ENCODE assay signal across 30 cellular contexts in genomic region chr15:69824877-69825406, GRCh38.
"Had no signal": no experiment of that assay in that cellular context is flagged by ENCODE, and none has a peak within 500 bp of the region (broad histone marks: within the 10 kb centered on the region; RNA-seq: fewer than 3 reads in every experiment).

No MANE protein-coding gene starts in this region.

- H3K4me3 Mint-ChIP-seq: activated B cell treated with CpG ODN at 0.5 μM for 24 hours; activated CD8-positive, alpha-beta T cell treated with anti-CD3 and anti-CD28 coated beads for 36 hours; activated naive CD8-positive, alpha-beta T cell; activated T-cell treated with anti-CD3 and anti-CD28 coated beads, Interleukin-2, amount 50 U/mL, for 4 hours; activated T-helper 17 cell treated with anti-CD3 and anti-CD28 coated beads, Interleukin-2, amount 50 U/mL, for 72 hours; effector memory CD8-positive, alpha-beta T cell had no signal

- H3K4me3 ChIP-seq: esophagus muscularis mucosa had no signal

- H3K9me3 Mint-ChIP-seq: activated B cell treated with CpG ODN at 0.5 μM for 24 hours; activated CD8-positive, alpha-beta T cell treated with anti-CD3 and anti-CD28 coated beads for 36 hours; activated T-cell treated with anti-CD3 and anti-CD28 coated beads, Interleukin-2, amount 50 U/mL, for 4 hours; activated T-helper 17 cell treated with anti-CD3 and anti-CD28 coated beads, Interleukin-2, amount 50 U/mL, for 72 hours; effector memory CD8-positive, alpha-beta T cell had no signal

- ATAC-seq: activated CD4-positive, CD25-positive, alpha-beta regulatory T cell treated with anti-CD3 and anti-CD28 coated beads, Interleukin-2, amount 50 U/mL, for 24 hours; activated CD8-positive, alpha-beta T cell treated with anti-CD3 and anti-CD28 coated beads for 36 hours; activated T-cell treated with anti-CD3 and anti-CD28 coated beads, Interleukin-2, amount 50 U/mL, for 4 hours; activated T-helper 17 cell treated with anti-CD3 and anti-CD28 coated beads, Interleukin-2, amount 50 U/mL, for 72 hours; effector memory CD8-positive, alpha-beta T cell had no signal

- H3K27me3 Mint-ChIP-seq: activated CD8-positive, alpha-beta T cell treated with anti-CD3 and anti-CD28 coated beads for 36 hours; activated T-helper 17 cell treated with anti-CD3 and anti-CD28 coated beads, Interleukin-2, amount 50 U/mL, for 72 hours had no signal

- DNase-seq: activated B cell treated with CpG ODN at 0.5 μM for 24 hours; activated CD4-positive, alpha-beta T cell treated with anti-CD3 and anti-CD28 coated beads for 48 hours; activated CD4-positive, alpha-beta T cell treated with anti-CD3 and anti-CD28 coated beads, Interleukin-2, amount 50 U/mL, for 1 hour; activated CD4-positive, alpha-beta T cell treated with anti-CD3 and anti-CD28 coated beads, Interleukin-2, amount 50 U/mL, for 48 hours; activated CD8-positive, alpha-beta memory T cell treated with anti-CD3 and anti-CD28 coated beads for 24 hours; activated CD8-positive, alpha-beta T cell treated with anti-CD3 and anti-CD28 coated beads for 36 hours; activated effector memory CD4-positive, alpha-beta T cell treated with Interleukin-2 at 50 U/mL for 16 hours; activated gamma-delta T cell treated with Interleukin-2 at 50 U/mL for 16 hours; activated naive CD4-positive, alpha-beta T cell treated with anti-CD3 and anti-CD28 coated beads, Interleukin-2, amount 50 U/mL, for 16 hours; activated naive CD4-positive, alpha-beta T cell treated with Interleukin-2 at 50 U/mL for 16 hours; activated T-cell treated with anti-CD3 and anti-CD28 coated beads, Interleukin-2, amount 50 U/mL, for 4 hours; amniotic stem cell; anterior cingulate cortex; brain microvascular endothelial cell; cortex of kidney; dermis blood vessel endothelial cell; effector CD4-positive, alpha-beta T cell; effector memory CD8-positive, alpha-beta T cell; erythroblast; foreskin melanocyte; head of caudate nucleus; T-helper 2 cell had no signal

- H3K9me3 ChIP-seq: esophagus muscularis mucosa had no signal

- H3K27me3 ChIP-seq: brain microvascular endothelial cell, esophagus muscularis mucosa had no signal

- H3K4me1 Mint-ChIP-seq: activated B cell treated with CpG ODN at 0.5 μM for 24 hours; activated T-helper 17 cell treated with anti-CD3 and anti-CD28 coated beads, Interleukin-2, amount 50 U/mL, for 72 hours had no signal

- H3K27ac Mint-ChIP-seq: activated B cell treated with CpG ODN at 0.5 μM for 24 hours; activated CD8-positive, alpha-beta T cell treated with anti-CD3 and anti-CD28 coated beads for 36 hours; activated naive CD8-positive, alpha-beta T cell; activated T-helper 17 cell treated with anti-CD3 and anti-CD28 coated beads, Interleukin-2, amount 50 U/mL, for 72 hours had no signal

- H3K27ac ChIP-seq: brain microvascular endothelial cell, esophagus muscularis mucosa, VCaP had no signal

- FAIRE-seq: astrocyte, bronchial epithelial cell, colon had no signal

- H3K36me3 ChIP-seq: brain microvascular endothelial cell, esophagus muscularis mucosa had no signal

- H3K36me3 Mint-ChIP-seq: activated naive CD8-positive, alpha-beta T cell had no signal

- H3K4me1 ChIP-seq: esophagus muscularis mucosa had no signal
